ENCODE assay signal across 25 cellular contexts in genomic region chr17:46814446-46814845, GRCh38. TPM values are rescaled to one million over a fixed set of nuclear protein-coding genes. Genes with fewer than 3 reads are reported as not detected.
"Had no signal": no experiment of that assay in that cellular context is flagged by ENCODE, and none has a peak within 500 bp of the region (broad histone marks: within the 10 kb centered on the region; RNA-seq: fewer than 3 reads in every experiment).

No MANE protein-coding gene starts in this region.

- H3K27ac Mint-ChIP-seq: activated CD4-positive, alpha-beta T cell treated with anti-CD3 and anti-CD28 coated beads for 36 hours; activated CD8-positive, alpha-beta T cell treated with anti-CD3 and anti-CD28 coated beads for 36 hours; activated naive CD4-positive, alpha-beta T cell treated with anti-CD3 and anti-CD28 coated beads, Interleukin-2, amount 50 U/mL, for 24 hours; T-helper 17 cell had no signal

- DNase-seq: activated CD4-positive, alpha-beta T cell treated with anti-CD3 and anti-CD28 coated beads for 36 hours; activated CD4-positive, alpha-beta T cell treated with anti-CD3 and anti-CD28 coated beads, Interleukin-2, amount 50 U/mL, for 1 hour; activated CD4-positive, CD25-positive, alpha-beta regulatory T cell; activated CD8-positive, alpha-beta memory T cell treated with anti-CD3 and anti-CD28 coated beads, Interleukin-2, amount 50 U/mL, for 48 hours; activated CD8-positive, alpha-beta T cell treated with anti-CD3 and anti-CD28 coated beads for 36 hours; activated naive CD4-positive, alpha-beta T cell; activated T-cell treated with anti-CD3 and anti-CD28 coated beads, Interleukin-2, amount 50 U/mL, for 1 hour; aorta; caudate nucleus; NCI-H1092; NCI-H1417; NCI-H2029; NCI-H345; NCI-H510A; NCI-H69; NK-92 treated with Interleukin-12 subunit alpha and Interleukin-12 subunit beta, amount 100 ng/mL, for 24 hours; PC-3; SHP77 treated with DMSO at 0.1 percent for 48 hours; T-helper 17 cell; T-helper 9 cell had no signal

- H3K4me3 Mint-ChIP-seq: activated CD4-positive, alpha-beta T cell treated with anti-CD3 and anti-CD28 coated beads for 36 hours; activated CD8-positive, alpha-beta T cell treated with anti-CD3 and anti-CD28 coated beads for 36 hours; activated naive CD4-positive, alpha-beta T cell treated with anti-CD3 and anti-CD28 coated beads, Interleukin-2, amount 50 U/mL, for 24 hours; T-helper 17 cell had no signal

- H3K9me3 Mint-ChIP-seq: activated CD8-positive, alpha-beta T cell treated with anti-CD3 and anti-CD28 coated beads for 36 hours; activated naive CD4-positive, alpha-beta T cell treated with anti-CD3 and anti-CD28 coated beads, Interleukin-2, amount 50 U/mL, for 24 hours had no signal

- H3K9ac ChIP-seq: KMS-11 had no signal

- H3K4me3 ChIP-seq: breast epithelium had no signal

- H3K27ac ChIP-seq: breast epithelium, KMS-11 had no signal

- ATAC-seq: activated CD4-positive, alpha-beta T cell treated with anti-CD3 and anti-CD28 coated beads for 36 hours; activated CD8-positive, alpha-beta T cell treated with anti-CD3 and anti-CD28 coated beads for 36 hours; PC-3; T-helper 17 cell had no signal

- H3K4me2 ChIP-seq: KMS-11 had no signal

- H3K36me3 Mint-ChIP-seq: activated naive CD4-positive, alpha-beta T cell treated with anti-CD3 and anti-CD28 coated beads, Interleukin-2, amount 50 U/mL, for 24 hours had no signal

- H3K36me3 ChIP-seq: breast epithelium had no signal

RNA-seq across cellular contexts. Expression of gene WNT3, which starts 4.0 kb away (rescaled TPM):
- total RNA-seq: T-helper 17 cell had no signal

RNA-seq across cellular contexts. Expression of gene WNT9B, which starts 36.9 kb away (rescaled TPM):
- total RNA-seq: activated CD4-positive, alpha-beta T cell treated with anti-CD3 and anti-CD28 coated beads for 36 hours; activated CD8-positive, alpha-beta T cell treated with anti-CD3 and anti-CD28 coated beads for 36 hours; MCF 10A; PC-3; SK-MEL-5; T-helper 17 cell had no signal
